8 cellular contexts compared by ENCODE assay signal in the genomic region with DNA sequence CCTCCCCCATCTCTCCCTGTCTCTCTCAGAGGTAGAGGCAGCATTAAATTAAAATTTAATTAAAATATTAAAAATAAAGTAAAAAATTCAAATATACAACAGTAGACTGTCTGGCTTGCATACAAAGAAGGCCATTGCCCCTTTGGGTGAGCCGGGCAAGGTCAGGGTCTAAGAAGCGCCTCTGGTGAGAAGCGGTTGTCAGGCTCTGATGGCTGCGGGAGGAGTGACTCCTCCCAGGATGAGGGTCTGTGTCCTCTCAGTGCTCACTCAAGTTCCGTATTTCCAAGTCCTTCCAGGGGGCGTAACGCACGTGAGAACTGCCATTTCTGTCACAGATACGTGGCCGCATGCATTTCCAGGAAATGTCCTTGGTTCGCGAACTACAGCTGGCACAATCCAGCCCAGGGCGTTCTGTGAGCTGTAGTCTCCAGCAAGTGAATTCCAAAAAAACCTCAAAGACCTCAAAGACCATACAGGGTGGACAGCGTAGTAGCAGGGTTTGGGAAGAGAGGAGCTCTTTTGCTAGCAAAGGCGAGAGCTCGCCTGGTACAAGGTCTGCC. TPM values are rescaled to one million over a fixed set of nuclear protein-coding genes. Genes with fewer than 3 reads are reported as not detected.
DNase-seq lines count a peak whose midpoint lies in the region; ATAC-seq, FAIRE-seq and TF ChIP-seq lines count a peak whose summit lies in the region.

No MANE protein-coding gene starts in this region.

- H3K27ac Mint-ChIP-seq in neural crest cell (ENCODE audit: unreplicated experiment), result peak overlapping the region; percentile 99

- TF ChIP-seq CTCF in endothelial cell of umbilical vein (IDR thresholded peaks at IDR 0.05; ENCODE audit: extremely low read depth in 1 of 2, insufficient read depth in 1 of 2, low read depth in 1 of 2, low read length in 2 of 2) (no peak), neural crest cell (conservative IDR thresholded peaks at IDR 0.05) (no peak)

- no peaks in the 10 kb centered on the region for H3K27me3 Mint-ChIP-seq in neural crest cell (ENCODE audit: low read depth)

- H2AFZ ChIP-seq in endothelial cell of umbilical vein (ENCODE audit: low read depth, low read length), result peak overlapping the region; percentile 99

- no peaks in the 10 kb centered on the region for H3K79me2 ChIP-seq in endothelial cell of umbilical vein (ENCODE audit: control insufficient read depth, insufficient read depth, low read length)

- peak overlapping the region; percentile 64 to 82 (median 75) for H3K4me3 ChIP-seq in endothelial cell of umbilical vein (replicated peaks in 1 of 3; ENCODE audit: insufficient read depth in 1 of 3, low read depth in 1 of 3, low read length in 3 of 3)

- H3K4me2 ChIP-seq in endothelial cell of umbilical vein (ENCODE audit: insufficient read depth, low read length), result peak overlapping the region; percentile 91

- ATAC-seq in GM18909 (IDR thresholded peaks at IDR 0.05; ENCODE audit: poor library complexity, unreplicated experiment) (peak; percentile 16), HG03342 (IDR thresholded peaks at IDR 0.05; ENCODE audit: unreplicated experiment) (peak; percentile 19)

- H3K9me1 ChIP-seq in endothelial cell of umbilical vein (replicated peaks; ENCODE audit: control insufficient read depth, extremely low read depth, insufficient read depth, low read length), result no peaks in the 10 kb centered on the region

- peak overlapping the region; percentile 84 for H3K9ac ChIP-seq in endothelial cell of umbilical vein (replicated peaks; ENCODE audit: extremely low read depth, insufficient read depth, low read length)

- H3K36me3 ChIP-seq in endothelial cell of umbilical vein (ENCODE audit: control insufficient read depth in 2 of 2, extremely low read depth in 1 of 2, insufficient read depth in 2 of 2, low read length in 2 of 2), result no peaks in the 10 kb centered on the region

- peak overlapping the region; percentile 94 for H3K4me3 Mint-ChIP-seq in neural crest cell

- CTCF ChIA-PET in endothelial cell of umbilical vein (lab: Charles Lee), result interaction anchor here (1.1 kb wide), 2 partner anchors 38 to 105 kb away, joined by 3 to 5 read pairs; no protein-coding TSS in a partner anchor

- H3K4me1 ChIP-seq in endothelial cell of umbilical vein (ENCODE audit: control insufficient read depth, extremely low read depth, insufficient read depth, low read length), result peaks cover 3% of the 10 kb centered on the region

- H3K36me3 Mint-ChIP-seq in neural crest cell (ENCODE audit: low read depth), result peaks cover 15% of the 10 kb centered on the region

- H3K27me3 ChIP-seq in endothelial cell of umbilical vein (ENCODE audit: control insufficient read depth in 2 of 2, insufficient read depth in 2 of 2, low read length in 2 of 2), result no peaks in the 10 kb centered on the region

- no peak for FAIRE-seq in endothelial cell of umbilical vein (lab: Jason Lieb, UNC)

- no peak for TF ChIP-seq POLR2A in endothelial cell of umbilical vein (IDR thresholded peaks at IDR 0.05; ENCODE audit: low read depth, low read length)

- peaks cover 22% of the 10 kb centered on the region for H3K4me1 Mint-ChIP-seq in neural crest cell

- DNase-seq in CMK (ENCODE audit: low read depth), result peak; percentile 71
- peak; percentile 75 for DNase-seq in SK-N-DZ (ENCODE audit: low spot score)
- no peak for DNase-seq in endothelial cell of umbilical vein (ENCODE audit: low read depth, low spot score)
- no peak for DNase-seq in neural crest cell (ENCODE audit: low read depth, low spot score)
- no peak for DNase-seq in NCI-H1436 treated with DMSO at 0.1 percent for 48 hours (lab: John Stamatoyannopoulos, UW)
- no peak for DNase-seq in GM19240 (ENCODE audit: insufficient read length, low spot score)

- H3K27ac ChIP-seq in endothelial cell of umbilical vein (ENCODE audit: insufficient read depth, low read depth, low read length), result peak overlapping the region; percentile 85

- BruUV-seq in endothelial cell of umbilical vein (replicated peaks; lab: Mats Ljungman, UMichigan), result TSS peak; percentile 94

- H3K9me3 ChIP-seq in endothelial cell of umbilical vein (replicated peaks; ENCODE audit: control insufficient read depth, insufficient read depth, low read length), result no peaks in the 10 kb centered on the region

- dilution Hi-C loops in endothelial cell of umbilical vein (cut with MboI; ENCODE audit: extremely low pct_ligation_motif_present, low sequenced_read_pairs), result no loop called here

- POLR2A ChIA-PET in endothelial cell of umbilical vein (lab: Charles Lee), result interaction anchor here (0.6 kb wide), 1 partner anchor 408 kb away, joined by 5 read pairs; no protein-coding TSS in a partner anchor

- H3K9me3 Mint-ChIP-seq in neural crest cell, result no peaks in the 10 kb centered on the region

- intact Hi-C loops in endothelial cell of umbilical vein (cut with micrococcal nuclease), result loop anchor here (10.0 kb wide), 1 partner anchor 191 kb away; the partner anchor contains the start of gene ZNF30

- H4K20me1 ChIP-seq in endothelial cell of umbilical vein (replicated peaks; ENCODE audit: control insufficient read depth, extremely low read depth, insufficient read depth, low read length), result no peaks in the 10 kb centered on the region

TF ChIP-seq in endothelial cell of umbilical vein, 7 proteins besides CTCF, POLR2A, EP300 and RAD21:
- TF ChIP-seq MYC (IDR thresholded peaks at IDR 0.05; ENCODE audit: low read depth, low read length) (peak; percentile 24), JUN (IDR thresholded peaks at IDR 0.05; ENCODE audit: borderline replicate concordance, insufficient read depth, insufficient read length, low read depth) (no peak), FOS (IDR thresholded peaks at IDR 0.05; ENCODE audit: borderline replicate concordance, insufficient read depth, low read length) (no peak), MAX (IDR thresholded peaks at IDR 0.05; ENCODE audit: insufficient read depth, insufficient read length) (peak; percentile 49)

RNA-seq across cellular contexts. Expression of gene ZNF181, which starts 0.7 kb away (rescaled TPM):
- 16.4 and 24.3 TPM in 2 replicates for polyA plus RNA-seq in SK-N-DZ (2014; cell fraction: cytosol; rRNA removed)
- polyA plus RNA-seq in SK-N-DZ (2014; cell fraction: nucleus; rRNA removed), result 29.5 and 31.2 TPM in 2 replicates
- total RNA-seq in endothelial cell of umbilical vein (5.0 and 5.1 TPM in 2 replicates), neural crest cell (6.3 and 8.0 TPM in 2 replicates)
- polyA plus RNA-seq in endothelial cell of umbilical vein, result 4.1 and 4.7 TPM in 2 replicates
- 3.7 and 4.0 TPM in 2 replicates for polyA plus RNA-seq in endothelial cell of umbilical vein (2011; cell fraction: cytosol; rRNA removed)
- 5.5 and 8.4 TPM in 2 replicates for polyA plus RNA-seq in endothelial cell of umbilical vein (2011; cell fraction: nucleus; rRNA removed)
- 5.3 and 5.4 TPM in 2 replicates for polyA plus RNA-seq in endothelial cell of umbilical vein (2012)
- 2.0 and 3.6 TPM in 2 replicates for polyA minus RNA-seq in endothelial cell of umbilical vein
- polyA minus RNA-seq in endothelial cell of umbilical vein (2011; cell fraction: cytosol; rRNA and poly(A)+ RNA removed), result 5.7 TPM
- polyA minus RNA-seq in endothelial cell of umbilical vein (2011; cell fraction: nucleus; rRNA and poly(A)+ RNA removed), result 5.2 and 7.8 TPM in 2 replicates

RNA-seq across cellular contexts. Expression of gene ZNF599, which starts 39.7 kb away (rescaled TPM):
- 11.7 and 12.3 TPM in 2 replicates for polyA plus RNA-seq in SK-N-DZ (2014; cell fraction: cytosol; rRNA removed)
- polyA plus RNA-seq in SK-N-DZ (2014; cell fraction: nucleus; rRNA removed), result 12.7 and 16.6 TPM in 2 replicates
- total RNA-seq in endothelial cell of umbilical vein (4.5 and 5.0 TPM in 2 replicates), neural crest cell (8.6 and 10.1 TPM in 2 replicates)
- 7.3 and 7.7 TPM in 2 replicates for polyA plus RNA-seq in endothelial cell of umbilical vein
- polyA plus RNA-seq in endothelial cell of umbilical vein (2011; cell fraction: cytosol; rRNA removed), result 5.4 TPM in 2 replicates
- 5.6 and 5.7 TPM in 2 replicates for polyA plus RNA-seq in endothelial cell of umbilical vein (2011; cell fraction: nucleus; rRNA removed)
- polyA plus RNA-seq in endothelial cell of umbilical vein (2012), result 3.1 and 3.6 TPM in 2 replicates
- 5.1 TPM in 2 replicates for polyA minus RNA-seq in endothelial cell of umbilical vein
- polyA minus RNA-seq in endothelial cell of umbilical vein (2011; cell fraction: cytosol; rRNA and poly(A)+ RNA removed), result 1.2 TPM
- 3.5 and 3.6 TPM in 2 replicates for polyA minus RNA-seq in endothelial cell of umbilical vein (2011; cell fraction: nucleus; rRNA and poly(A)+ RNA removed)

RNA-seq across cellular contexts. Expression of gene ZNF302, which starts 55.9 kb away (rescaled TPM):
- 44.9 and 51.5 TPM in 2 replicates for polyA plus RNA-seq in SK-N-DZ (2014; cell fraction: cytosol; rRNA removed)
- polyA plus RNA-seq in SK-N-DZ (2014; cell fraction: nucleus; rRNA removed), result 94.8 and 106 TPM in 2 replicates
- total RNA-seq in endothelial cell of umbilical vein (13.2 and 15.6 TPM in 2 replicates), neural crest cell (36.7 and 37.0 TPM in 2 replicates)
- 7.2 and 8.1 TPM in 2 replicates for polyA plus RNA-seq in endothelial cell of umbilical vein
- 5.4 and 6.7 TPM in 2 replicates for polyA plus RNA-seq in endothelial cell of umbilical vein (2011; cell fraction: cytosol; rRNA removed)
- polyA plus RNA-seq in endothelial cell of umbilical vein (2011; cell fraction: nucleus; rRNA removed), result 43.7 and 44.7 TPM in 2 replicates
- 11.1 and 12.9 TPM in 2 replicates for polyA plus RNA-seq in endothelial cell of umbilical vein (2012)
- polyA minus RNA-seq in endothelial cell of umbilical vein, result 10.9 and 14.5 TPM in 2 replicates
- polyA minus RNA-seq in endothelial cell of umbilical vein (2011; cell fraction: cytosol; rRNA and poly(A)+ RNA removed), result 5.6 TPM
- 28.9 and 40.0 TPM in 2 replicates for polyA minus RNA-seq in endothelial cell of umbilical vein (2011; cell fraction: nucleus; rRNA and poly(A)+ RNA removed)

RNA-seq across cellular contexts. Expression of gene SCGB2B2, which starts 56.4 kb away (rescaled TPM):
- 0.17 and 0.50 TPM in 2 replicates for polyA plus RNA-seq in SK-N-DZ (2014; cell fraction: cytosol; rRNA removed)
- polyA plus RNA-seq in SK-N-DZ (2014; cell fraction: nucleus; rRNA removed), result 0.18 and 0.37 TPM in 2 replicates
- total RNA-seq in endothelial cell of umbilical vein, result 0.12 and 0.49 TPM in 2 replicates
- 0.07 and 0.11 TPM in 2 replicates for polyA plus RNA-seq in endothelial cell of umbilical vein
- polyA plus RNA-seq in endothelial cell of umbilical vein (2011; cell fraction: cytosol; rRNA removed), result not detected in 2 replicates
- 0.34 and 0.38 TPM in 2 replicates for polyA plus RNA-seq in endothelial cell of umbilical vein (2011; cell fraction: nucleus; rRNA removed)
- 0.07 TPM in 1 of 2 replicates, not detected in the other for polyA plus RNA-seq in endothelial cell of umbilical vein (2012)
- polyA minus RNA-seq in endothelial cell of umbilical vein, result 0.29 and 0.40 TPM in 2 replicates
- not detected for polyA minus RNA-seq in endothelial cell of umbilical vein (2011; cell fraction: cytosol; rRNA and poly(A)+ RNA removed)
- polyA minus RNA-seq in endothelial cell of umbilical vein (2011; cell fraction: nucleus; rRNA and poly(A)+ RNA removed), result 0.82 and 1.9 TPM in 2 replicates
- 0.45 TPM in 1 of 2 replicates, not detected in the other for total RNA-seq in neural crest cell

Comparison
In these comparisons a context has a peak if more than half of its experiments do, and no peak if none do; other contexts are left out.
1. DNase-seq: peak in CMK (single experiment) and SK-N-DZ (single experiment); none in endothelial cell of umbilical vein (single experiment), neural crest cell (single experiment), NCI-H1436 treated with DMSO at 0.1 percent for 48 hours (single experiment) and GM19240 (single experiment).